Comparison of ENCODE assay signal across 9 cellular contexts in the genomic region with DNA sequence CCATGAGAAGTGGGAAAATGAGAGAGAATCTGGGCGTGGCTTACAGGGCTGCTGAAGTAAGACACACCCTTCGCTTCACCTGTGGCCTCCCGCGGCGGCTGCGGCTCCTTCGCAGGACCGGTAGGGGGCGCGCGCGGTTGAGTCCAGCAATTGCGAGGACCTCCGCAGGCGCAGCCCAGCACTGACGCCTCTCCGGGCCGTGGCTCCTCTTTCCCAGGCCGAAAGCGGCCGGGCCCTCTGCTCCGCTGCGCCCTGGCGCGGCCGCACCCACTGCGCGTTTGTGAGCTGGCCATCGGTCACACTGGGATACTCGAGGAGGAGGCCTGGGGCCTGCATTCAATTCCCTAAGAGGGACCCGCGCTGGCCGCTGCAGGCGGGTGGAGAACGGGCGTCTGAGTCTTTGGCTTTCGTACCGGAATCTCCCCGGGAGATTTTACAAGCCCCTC. TPM values are rescaled to one million over a fixed set of nuclear protein-coding genes. Genes with fewer than 3 reads are reported as not detected.
DNase-seq lines count a peak whose midpoint lies in the region; ATAC-seq and TF ChIP-seq lines count a peak whose summit lies in the region.
"Had no signal": no experiment of that assay in that cellular context is flagged by ENCODE, and none has a peak within 500 bp of the region (broad histone marks: within the 10 kb centered on the region; RNA-seq: fewer than 3 reads in every experiment).

A gene (minus strand): TSS at position 215 of the 446 bp plus-strand sequence. CDS start 13,940 bp downstream, outside the sequence.

- H3K36me3 ChIP-seq in PC-9 (ENCODE audit: low read depth), result no peaks in the 10 kb centered on the region

- H2AFZ ChIP-seq in PC-9, result no peak within 1 kb of the TSS

- no peaks in the 10 kb centered on the region for H3K9me2 ChIP-seq in PC-9 (ENCODE audit: insufficient read depth)

- peak within 1 kb of the TSS; percentile 69 for H3K4me3 Mint-ChIP-seq in activated T-helper 2 cell treated with anti-CD3 and anti-CD28 coated beads, Interferon-gamma antibody, Interleukin-2, Interleukin-4, amounts not matched to agents 10 μg/mL and 5 μg/mL and 100 μg/mL, durations not matched to agents 14 hours and 24 hours and 36 hours (ENCODE audit: low read depth)
- peak within 1 kb of the TSS; percentile 86 for H3K4me3 Mint-ChIP-seq in natural killer cell
- peak within 1 kb of the TSS; percentile 82 to 87 for H3K4me3 Mint-ChIP-seq in stimulated activated naive B cell treated with anti-CD40 and anti-IgM and Interleukin-4, amounts not matched to agents 10 μg/mL and 1 μg/mL and 100 μg/mL, for 72 hours

- no peaks in the 10 kb centered on the region for H4K20me1 ChIP-seq in PC-9 (ENCODE audit: insufficient read depth)

- peak; percentile 89 for DNase-seq in CD1c-positive myeloid dendritic cell (ENCODE audit: extremely low spot score)
- peak; percentile 60 to 96 for DNase-seq in PC-9
- peak; percentile 85 for DNase-seq in activated T-helper 2 cell treated with anti-CD3 and anti-CD28 coated beads, Interferon-gamma antibody, Interleukin-2, Interleukin-4, amounts not matched to agents 10 μg/mL and 5 μg/mL and 100 μg/mL, durations not matched to agents 14 hours and 24 hours and 36 hours (ENCODE audit: low spot score)
- peak; percentile 84 for DNase-seq in fibroblast of pulmonary artery (ENCODE audit: low read depth)
- peak; percentile 85 for DNase-seq in natural killer cell
- DNase-seq in stimulated activated naive B cell treated with anti-CD40 and anti-IgM and Interleukin-4, amounts not matched to agents 10 μg/mL and 1 μg/mL and 100 μg/mL, for 72 hours, result peak; percentile 88

- peaks cover 9% of the 10 kb centered on the region for H3K4me1 Mint-ChIP-seq in activated T-helper 2 cell treated with anti-CD3 and anti-CD28 coated beads, Interferon-gamma antibody, Interleukin-2, Interleukin-4, amounts not matched to agents 10 μg/mL and 5 μg/mL and 100 μg/mL, durations not matched to agents 14 hours and 24 hours and 36 hours (ENCODE audit: low read depth)
- H3K4me1 Mint-ChIP-seq in natural killer cell, result peaks cover 8 to 12% of the 10 kb centered on the region in 2 donors
- H3K4me1 Mint-ChIP-seq in stimulated activated naive B cell treated with anti-CD40 and anti-IgM and Interleukin-4, amounts not matched to agents 10 μg/mL and 1 μg/mL and 100 μg/mL, for 72 hours, result peaks cover 2 to 13% of the 10 kb centered on the region in 2 donors

- no peaks in the 10 kb centered on the region for H3K79me2 ChIP-seq in PC-9 (ENCODE audit: low read depth)

- ATAC-seq in GM19397 (IDR thresholded peaks at IDR 0.05; ENCODE audit: unreplicated experiment) (peak; percentile 99), HG03558 (IDR thresholded peaks at IDR 0.05; ENCODE audit: extremely low read depth, unreplicated experiment) (peak; percentile 93), natural killer cell (peak; percentile 99 to 100 (median 99))
- peak; percentile 99 to 100 for ATAC-seq in stimulated activated naive B cell treated with anti-CD40 and anti-IgM and Interleukin-4, amounts not matched to agents 10 μg/mL and 1 μg/mL and 100 μg/mL, for 72 hours (replicated peaks)

- TF ChIP-seq CTCF in PC-9 (conservative IDR thresholded peaks at IDR 0.05) (peak; percentile 72), fibroblast of pulmonary artery (IDR thresholded peaks at IDR 0.05; ENCODE audit: low read length, missing control alignments) (peak; percentile 82), natural killer cell (IDR thresholded peaks at IDR 0.05) (peak; percentile 99)

- H3K27ac ChIP-seq in PC-9, result no peak within 1 kb of the TSS

- H3K4me3 ChIP-seq in PC-9 (0 out of 2 replicates have a peak within 1 kb of the TSS, but pooled peaks have one; percentile 24), fibroblast of pulmonary artery (replicated peaks; ENCODE audit: low read depth, low read length) (peak within 1 kb of the TSS; percentile 52)

- peaks cover 28% of the 10 kb centered on the region for H3K27me3 Mint-ChIP-seq in activated T-helper 2 cell treated with anti-CD3 and anti-CD28 coated beads, Interferon-gamma antibody, Interleukin-2, Interleukin-4, amounts not matched to agents 10 μg/mL and 5 μg/mL and 100 μg/mL, durations not matched to agents 14 hours and 24 hours and 36 hours (ENCODE audit: low read depth)
- H3K27me3 Mint-ChIP-seq in natural killer cell (ENCODE audit: low read depth in 2 of 2), result peaks cover 4 to 6% of the 10 kb centered on the region in 2 donors
- peaks cover 2 to 6% of the 10 kb centered on the region in 2 donors for H3K27me3 Mint-ChIP-seq in stimulated activated naive B cell treated with anti-CD40 and anti-IgM and Interleukin-4, amounts not matched to agents 10 μg/mL and 1 μg/mL and 100 μg/mL, for 72 hours

- H3K4me2 ChIP-seq in PC-9, result peak within 1 kb of the TSS; percentile 28; the same call in 1 of the 2 replicates

- no peaks in the 10 kb centered on the region for H3K36me3 Mint-ChIP-seq in activated T-helper 2 cell treated with anti-CD3 and anti-CD28 coated beads, Interferon-gamma antibody, Interleukin-2, Interleukin-4, amounts not matched to agents 10 μg/mL and 5 μg/mL and 100 μg/mL, durations not matched to agents 14 hours and 24 hours and 36 hours (ENCODE audit: low read depth)
- H3K36me3 Mint-ChIP-seq in natural killer cell, result no peaks in the 10 kb centered on the region
- no peaks in the 10 kb centered on the region for H3K36me3 Mint-ChIP-seq in stimulated activated naive B cell treated with anti-CD40 and anti-IgM and Interleukin-4, amounts not matched to agents 10 μg/mL and 1 μg/mL and 100 μg/mL, for 72 hours

- H3K27ac Mint-ChIP-seq in activated T-helper 2 cell treated with anti-CD3 and anti-CD28 coated beads, Interferon-gamma antibody, Interleukin-2, Interleukin-4, amounts not matched to agents 10 μg/mL and 5 μg/mL and 100 μg/mL, durations not matched to agents 14 hours and 24 hours and 36 hours, result no peak within 1 kb of the TSS
- H3K27ac Mint-ChIP-seq in natural killer cell, result peak within 1 kb of the TSS in 1 of 2 donors; percentile 72
- H3K27ac Mint-ChIP-seq in stimulated activated naive B cell treated with anti-CD40 and anti-IgM and Interleukin-4, amounts not matched to agents 10 μg/mL and 1 μg/mL and 100 μg/mL, for 72 hours, result peak within 1 kb of the TSS; percentile 48

- no peaks in the 10 kb centered on the region for H3K27me3 ChIP-seq in PC-9 (ENCODE audit: insufficient read depth, low read depth)

- POLR2A ChIA-PET in PC-9 (lab: Charles Lee; ENCODE audit: unreplicated experiment), result no interaction called here

- no peaks in the 10 kb centered on the region; the same call in 1 of the 2 replicates for H3F3A ChIP-seq in PC-9 (ENCODE audit: insufficient read depth, low read depth)

- BruUV-seq in PC-9 (replicated peaks; lab: Mats Ljungman, UMichigan), result no TSS peak

- peaks cover 4% of the 10 kb centered on the region; the same call in 1 of the 2 replicates for H3K9me3 ChIP-seq in PC-9 (ENCODE audit: insufficient read depth, low read depth)

- H3K9me3 Mint-ChIP-seq in activated T-helper 2 cell treated with anti-CD3 and anti-CD28 coated beads, Interferon-gamma antibody, Interleukin-2, Interleukin-4, amounts not matched to agents 10 μg/mL and 5 μg/mL and 100 μg/mL, durations not matched to agents 14 hours and 24 hours and 36 hours, result no peaks in the 10 kb centered on the region
- H3K9me3 Mint-ChIP-seq in natural killer cell, result no peaks in the 10 kb centered on the region
- peaks cover 0 to 3% of the 10 kb centered on the region in 2 donors for H3K9me3 Mint-ChIP-seq in stimulated activated naive B cell treated with anti-CD40 and anti-IgM and Interleukin-4, amounts not matched to agents 10 μg/mL and 1 μg/mL and 100 μg/mL, for 72 hours

- CTCF ChIA-PET in PC-9 (lab: Charles Lee), result interaction anchor here (0.6 to 1.1 kb wide), 3 partner anchors 250 to 364 kb away, joined by 3 to 6 read pairs (median 3); a partner anchor contains a TSS

- intact Hi-C loops in PC-9 (cut with micrococcal nuclease; ENCODE audit: unreplicated experiment), result loop anchor here (1.0 to 2.0 kb wide), 3 partner anchors 246 to 299 kb away; a partner anchor contains a TSS
- intact Hi-C loops in activated T-helper 2 cell treated with anti-CD3 and anti-CD28 coated beads, Interferon-gamma antibody, Interleukin-2, Interleukin-4, amounts not matched to agents 10 μg/mL and 5 μg/mL and 100 μg/mL, durations not matched to agents 14 hours and 24 hours and 36 hours (cut with micrococcal nuclease), result loop anchor here (2.0 kb wide), 3 partner anchors 44 to 268 kb away; a partner anchor contains a TSS
- intact Hi-C loops in natural killer cell (cut with micrococcal nuclease), result loop anchor here (2.0 kb wide), 1 partner anchor 268 kb away; a partner anchor contains a TSS

- 0 out of 2 replicates have a peak, but pooled peaks cover 9% of the 10 kb centered on the region for H3K4me1 ChIP-seq in PC-9 (replicated peaks; ENCODE audit: insufficient read depth)

RNA-seq across cellular contexts. Expression of the gene that starts here (rescaled TPM):
- not detected in 2 replicates for total RNA-seq in PC-9 (2021)
- 0.09 TPM in 1 of 2 replicates, not detected in the other for total RNA-seq in activated T-helper 2 cell treated with anti-CD3 and anti-CD28 coated beads, Interferon-gamma antibody, Interleukin-2, Interleukin-4, amounts not matched to agents 10 μg/mL and 5 μg/mL and 100 μg/mL, durations not matched to agents 14 hours and 24 hours and 36 hours
- total RNA-seq in natural killer cell, result not detected
- total RNA-seq: activated CD8-positive, alpha-beta memory T cell treated with anti-CD3 and anti-CD28 coated beads for 36 hours had no signal

Comparison
In these comparisons a context has a peak if more than half of its experiments do, and no peak if none do; other contexts are left out.
1. Peak in DNase-seq, H3K4me3 ChIP-seq and H3K4me2 ChIP-seq in PC-9; RNA of the gene not detected or under 1 TPM.
2. Peak in DNase-seq in activated T-helper 2 cell treated with anti-CD3 and anti-CD28 coated beads, Interferon-gamma antibody, Interleukin-2, Interleukin-4, amounts not matched to agents 10 μg/mL and 5 μg/mL and 100 μg/mL, durations not matched to agents 14 hours and 24 hours and 36 hours; RNA of the gene not detected or under 1 TPM.
3. Peak in DNase-seq and ATAC-seq in natural killer cell; RNA of the gene not detected or under 1 TPM.